In the genomic region with DNA sequence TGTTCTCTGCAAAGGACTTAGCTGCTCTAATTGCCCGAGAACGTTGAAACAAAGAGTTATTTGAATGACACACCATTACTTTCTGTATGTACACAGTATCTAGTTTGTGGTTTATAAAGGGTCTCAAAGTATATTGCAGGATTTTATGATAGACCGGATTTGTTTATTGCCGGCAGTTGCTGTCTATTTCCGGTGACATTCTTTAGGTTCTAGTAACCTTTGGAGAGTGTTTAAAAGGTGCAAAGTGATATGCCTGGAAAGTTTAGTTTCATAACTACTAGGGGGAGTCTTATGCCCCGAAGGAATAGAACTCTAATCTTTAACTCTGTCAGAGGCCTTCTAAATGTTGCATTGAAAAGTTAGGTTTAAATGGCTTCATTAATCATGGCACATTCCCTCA, we compare ENCODE assay signal across 1 cellular context.
TF ChIP-seq lines count a peak whose summit lies in the region.

No MANE protein-coding gene starts in this region.

TF ChIP-seq in IMR-90, 13 proteins besides CTCF, POLR2A, EP300 and RAD21 (continued from another document):
- TF ChIP-seq, protein P1, sequence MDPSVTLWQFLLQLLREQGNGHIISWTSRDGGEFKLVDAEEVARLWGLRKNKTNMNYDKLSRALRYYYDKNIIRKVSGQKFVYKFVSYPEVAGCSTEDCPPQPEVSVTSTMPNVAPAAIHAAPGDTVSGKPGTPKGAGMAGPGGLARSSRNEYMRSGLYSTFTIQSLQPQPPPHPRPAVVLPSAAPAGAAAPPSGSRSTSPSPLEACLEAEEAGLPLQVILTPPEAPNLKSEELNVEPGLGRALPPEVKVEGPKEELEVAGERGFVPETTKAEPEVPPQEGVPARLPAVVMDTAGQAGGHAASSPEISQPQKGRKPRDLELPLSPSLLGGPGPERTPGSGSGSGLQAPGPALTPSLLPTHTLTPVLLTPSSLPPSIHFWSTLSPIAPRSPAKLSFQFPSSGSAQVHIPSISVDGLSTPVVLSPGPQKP (IDR thresholded peaks at IDR 0.05; ENCODE audit: borderline replicate concordance, low read depth, low read length), result no peak
- no peak for TF ChIP-seq CEBPB (IDR thresholded peaks at IDR 0.05; ENCODE audit: low read depth, low read length)
- no peak for TF ChIP-seq MXI1 (IDR thresholded peaks at IDR 0.05; ENCODE audit: borderline replicate concordance, low read depth, low read length)
